Comparison of ENCODE assay signal across 11 cellular contexts in the genomic region with DNA sequence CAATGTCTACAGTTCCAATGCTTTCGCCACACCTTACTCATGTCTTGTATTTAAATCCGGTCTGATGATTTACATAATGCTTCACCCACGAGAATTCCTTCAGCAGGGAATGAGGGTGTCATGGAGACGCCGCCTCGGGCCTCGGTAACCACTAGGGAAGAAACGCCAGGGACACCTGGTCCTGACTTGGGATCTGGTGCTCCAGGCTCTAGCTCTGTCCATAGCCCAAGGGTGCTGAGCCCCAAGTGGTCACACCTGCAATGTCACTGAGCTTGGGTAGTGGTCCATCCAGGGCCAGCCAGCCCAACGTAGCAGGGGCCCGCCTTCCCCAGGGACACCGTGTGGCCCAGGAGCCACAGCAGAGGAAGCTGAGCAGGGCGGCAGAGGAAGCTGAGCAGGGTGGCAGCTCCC. TPM values are rescaled to one million over a fixed set of nuclear protein-coding genes. Genes with fewer than 3 reads are reported as not detected.
A peak's percentile ranks its signal among the peaks of the same experiment; 100 is the strongest.
DNase-seq lines count a peak whose midpoint lies in the region; ATAC-seq and TF ChIP-seq lines count a peak whose summit lies in the region.
"Had no signal": no experiment of that assay in that cellular context is flagged by ENCODE, and none has a peak within 500 bp of the region (broad histone marks: within the 10 kb centered on the region; RNA-seq: fewer than 3 reads in every experiment).

No MANE protein-coding gene starts in this region.

- H3K36me3 Mint-ChIP-seq in activated CD8-positive, alpha-beta memory T cell treated with anti-CD3 and anti-CD28 coated beads, Interleukin-2, amount 10 ng/mL, durations not matched to agents 7 days and 5 days, result no peaks in the 10 kb centered on the region
- H3K36me3 Mint-ChIP-seq in stimulated activated memory B cell treated with anti-CD40 and anti-IgM and Interleukin-4, amounts not matched to agents 10 μg/mL and 1 μg/mL and 100 μg/mL, for 72 hours, result no peaks in the 10 kb centered on the region

- peak overlapping the region; percentile 81 for H3K4me2 ChIP-seq in OCI-LY3 (ENCODE audit: low read length)

- H3K36me3 ChIP-seq in OCI-LY3 (replicated peaks; ENCODE audit: low read depth, low read length) (no peaks in the 10 kb centered on the region), breast epithelium (no peaks in the 10 kb centered on the region)
- H3K36me3 ChIP-seq: sigmoid colon had no signal

- H3K4me1 ChIP-seq in OCI-LY3 (ENCODE audit: low read length), result peaks cover 11% of the 10 kb centered on the region
- no peaks in the 10 kb centered on the region for H3K4me1 ChIP-seq in breast epithelium
- H3K4me1 ChIP-seq: sigmoid colon had no signal

- H2AFZ ChIP-seq in OCI-LY3 (ENCODE audit: low read depth, low read length), result peak overlapping the region; percentile 81
- H2AFZ ChIP-seq: GM23248 had no signal

- no peak for DNase-seq in activated CD8-positive, alpha-beta memory T cell treated with anti-CD3 and anti-CD28 coated beads, Interleukin-2, amount 10 ng/mL, durations not matched to agents 7 days and 5 days
- no peak for DNase-seq in activated CD8-positive, alpha-beta memory T cell treated with anti-CD3 and anti-CD28 coated beads for 24 hours
- no peak for DNase-seq in breast epithelium (ENCODE audit: low spot score in 2 of 2)
- no peak for DNase-seq in erythroblast (lab: John Stamatoyannopoulos, UW)
- DNase-seq: GM23248, NCI-H1048, sigmoid colon had no signal

- CTCF ChIA-PET in activated CD8-positive, alpha-beta memory T cell treated with anti-CD3 and anti-CD28 coated beads, Interleukin-2, amount 10 ng/mL, durations not matched to agents 7 days and 5 days (lab: Charles Lee), result interaction anchor here (0.8 to 1.8 kb wide), 8 partner anchors 8 to 867 kb away, joined by 3 to 8 read pairs (median 3); no protein-coding TSS in a partner anchor

- peak overlapping the region; percentile 58 for H3K4me3 Mint-ChIP-seq in activated CD8-positive, alpha-beta memory T cell treated with anti-CD3 and anti-CD28 coated beads, Interleukin-2, amount 10 ng/mL, durations not matched to agents 7 days and 5 days
- peak overlapping the region; percentile 59 for H3K4me3 Mint-ChIP-seq in stimulated activated memory B cell treated with anti-CD40 and anti-IgM and Interleukin-4, amounts not matched to agents 10 μg/mL and 1 μg/mL and 100 μg/mL, for 72 hours

- peak overlapping the region; percentile 40; the same call in 1 of the 2 replicates for H3K9ac ChIP-seq in OCI-LY3 (ENCODE audit: low read length)
- H3K9ac ChIP-seq: GM23248 had no signal

- ATAC-seq in activated CD8-positive, alpha-beta memory T cell treated with anti-CD3 and anti-CD28 coated beads, Interleukin-2, amount 10 ng/mL, durations not matched to agents 7 days and 5 days, result no peak
- ATAC-seq in stimulated activated memory B cell treated with anti-CD40 and anti-IgM and Interleukin-4, amounts not matched to agents 10 μg/mL and 1 μg/mL and 100 μg/mL, for 72 hours, result peak; percentile 60
- no peak for ATAC-seq in GM21526 (IDR thresholded peaks at IDR 0.05; ENCODE audit: low FRiP score, unreplicated experiment)

- H3K27me3 Mint-ChIP-seq in activated CD8-positive, alpha-beta memory T cell treated with anti-CD3 and anti-CD28 coated beads, Interleukin-2, amount 10 ng/mL, durations not matched to agents 7 days and 5 days, result no peaks in the 10 kb centered on the region
- no peaks in the 10 kb centered on the region for H3K27me3 Mint-ChIP-seq in stimulated activated memory B cell treated with anti-CD40 and anti-IgM and Interleukin-4, amounts not matched to agents 10 μg/mL and 1 μg/mL and 100 μg/mL, for 72 hours

- intact Hi-C loops in breast epithelium (cut with DNase I; ENCODE audit: low total_unique reads), result no loop called here

- TF ChIP-seq POLR2A in breast epithelium (IDR thresholded peaks at IDR 0.05) (no peak), erythroblast (IDR thresholded peaks at IDR 0.05; ENCODE audit: low read length) (no peak)

- H3K79me2 ChIP-seq in OCI-LY3 (ENCODE audit: low read length), result no peaks in the 10 kb centered on the region

- H3K27me3 ChIP-seq in OCI-LY3 (ENCODE audit: low read depth, low read length) (no peaks in the 10 kb centered on the region), breast epithelium (no peaks in the 10 kb centered on the region)
- H3K27me3 ChIP-seq: sigmoid colon had no signal

- no peaks in the 10 kb centered on the region for H3K9me3 Mint-ChIP-seq in activated CD8-positive, alpha-beta memory T cell treated with anti-CD3 and anti-CD28 coated beads, Interleukin-2, amount 10 ng/mL, durations not matched to agents 7 days and 5 days (ENCODE audit: low read depth)
- H3K9me3 Mint-ChIP-seq in stimulated activated memory B cell treated with anti-CD40 and anti-IgM and Interleukin-4, amounts not matched to agents 10 μg/mL and 1 μg/mL and 100 μg/mL, for 72 hours, result no peaks in the 10 kb centered on the region

- no peaks in the 10 kb centered on the region for H4K20me1 ChIP-seq in OCI-LY3 (ENCODE audit: insufficient read depth, low read length)

- H3K27ac ChIP-seq in OCI-LY3 (ENCODE audit: low read length) (no peak overlapping the region), cingulate gyrus (ENCODE audit: low read depth, low read length) (peak overlapping the region; percentile 77), breast epithelium (no peak overlapping the region)
- H3K27ac ChIP-seq: GM23248, sigmoid colon had no signal

- H3K9me3 ChIP-seq in OCI-LY3 (ENCODE audit: insufficient read depth, low read length) (no peaks in the 10 kb centered on the region), breast epithelium (no peaks in the 10 kb centered on the region)
- H3K9me3 ChIP-seq: sigmoid colon had no signal

- H3K4me3 ChIP-seq in OCI-LY3 (ENCODE audit: low read length) (peak overlapping the region; percentile 67), breast epithelium (no peak overlapping the region)
- H3K4me3 ChIP-seq: GM23248, sigmoid colon had no signal

- TF ChIP-seq CTCF in OCI-LY3 (IDR thresholded peaks at IDR 0.05; ENCODE audit: low read depth, low read length) (no peak), breast epithelium (IDR thresholded peaks at IDR 0.05) (no peak)

- peaks cover 26% of the 10 kb centered on the region for H3K4me1 Mint-ChIP-seq in activated CD8-positive, alpha-beta memory T cell treated with anti-CD3 and anti-CD28 coated beads, Interleukin-2, amount 10 ng/mL, durations not matched to agents 7 days and 5 days
- H3K4me1 Mint-ChIP-seq in stimulated activated memory B cell treated with anti-CD40 and anti-IgM and Interleukin-4, amounts not matched to agents 10 μg/mL and 1 μg/mL and 100 μg/mL, for 72 hours, result peaks cover 51% of the 10 kb centered on the region

- peak overlapping the region; percentile 89 for H3K27ac Mint-ChIP-seq in activated CD8-positive, alpha-beta memory T cell treated with anti-CD3 and anti-CD28 coated beads, Interleukin-2, amount 10 ng/mL, durations not matched to agents 7 days and 5 days
- peak overlapping the region; percentile 88 for H3K27ac Mint-ChIP-seq in stimulated activated memory B cell treated with anti-CD40 and anti-IgM and Interleukin-4, amounts not matched to agents 10 μg/mL and 1 μg/mL and 100 μg/mL, for 72 hours

RNA-seq across cellular contexts. Expression of a gene that starts 37.4 kb away (rescaled TPM):
- total RNA-seq in activated CD8-positive, alpha-beta memory T cell treated with anti-CD3 and anti-CD28 coated beads, Interleukin-2, amount 10 ng/mL, durations not matched to agents 7 days and 5 days, result 10 to 100 TPM; 18.4 to 29.9 TPM
- 10 to 100 TPM; 32.3 to 56.6 (median 34.4) TPM for total RNA-seq in breast epithelium
